Comparison of ENCODE assay signal across 1 cellular context in the genomic region with DNA sequence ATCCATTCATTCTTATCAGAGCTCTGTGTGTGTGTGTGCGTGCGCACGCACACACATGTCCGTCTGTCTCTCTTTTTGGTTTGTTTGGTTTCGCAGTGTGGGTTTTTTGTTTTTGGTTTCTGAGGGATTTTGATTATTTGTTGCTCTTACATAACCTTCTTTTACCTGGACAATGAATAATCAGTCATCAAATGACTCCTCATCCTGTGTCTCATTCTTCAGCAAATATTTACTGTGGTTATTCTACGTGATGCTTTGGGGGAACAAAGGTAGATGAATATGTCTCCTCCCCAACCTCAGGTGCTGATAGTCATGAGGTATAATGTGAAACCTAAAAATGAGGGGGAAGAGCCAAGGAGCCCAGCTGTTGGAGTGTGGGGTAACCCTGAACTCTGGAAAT.
TF ChIP-seq lines count a peak whose summit lies in the region.

No MANE protein-coding gene starts in this region.

TF ChIP-seq in HepG2, 621 proteins besides CTCF, POLR2A, EP300 and RAD21 (continued from another document and continues in another):
- TF ChIP-seq TGIF2 (CRISPR knock-in tag; IDR thresholded peaks at IDR 0.05) = no peak
- TF ChIP-seq, protein P1, sequence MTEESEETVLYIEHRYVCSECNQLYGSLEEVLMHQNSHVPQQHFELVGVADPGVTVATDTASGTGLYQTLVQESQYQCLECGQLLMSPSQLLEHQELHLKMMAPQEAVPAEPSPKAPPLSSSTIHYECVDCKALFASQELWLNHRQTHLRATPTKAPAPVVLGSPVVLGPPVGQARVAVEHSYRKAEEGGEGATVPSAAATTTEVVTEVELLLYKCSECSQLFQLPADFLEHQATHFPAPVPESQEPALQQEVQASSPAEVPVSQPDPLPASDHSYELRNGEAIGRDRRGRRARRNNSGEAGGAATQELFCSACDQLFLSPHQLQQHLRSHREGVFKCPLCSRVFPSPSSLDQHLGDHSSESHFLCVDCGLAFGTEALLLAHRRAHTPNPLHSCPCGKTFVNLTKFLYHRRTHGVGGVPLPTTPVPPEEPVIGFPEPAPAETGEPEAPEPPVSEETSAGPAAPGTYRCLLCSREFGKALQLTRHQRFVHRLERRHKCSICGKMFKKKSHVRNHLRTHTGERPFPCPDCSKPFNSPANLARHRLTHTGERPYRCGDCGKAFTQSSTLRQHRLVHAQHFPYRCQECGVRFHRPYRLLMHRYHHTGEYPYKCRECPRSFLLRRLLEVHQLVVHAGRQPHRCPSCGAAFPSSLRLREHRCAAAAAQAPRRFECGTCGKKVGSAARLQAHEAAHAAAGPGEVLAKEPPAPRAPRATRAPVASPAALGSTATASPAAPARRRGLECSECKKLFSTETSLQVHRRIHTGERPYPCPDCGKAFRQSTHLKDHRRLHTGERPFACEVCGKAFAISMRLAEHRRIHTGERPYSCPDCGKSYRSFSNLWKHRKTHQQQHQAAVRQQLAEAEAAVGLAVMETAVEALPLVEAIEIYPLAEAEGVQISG (CRISPR knock-in tag; IDR thresholded peaks at IDR 0.05) = no peak
- no peak for TF ChIP-seq PATZ1 (CRISPR knock-in tag; IDR thresholded peaks at IDR 0.05)
- no peak for TF ChIP-seq CHD4 (IDR thresholded peaks at IDR 0.05; ENCODE audit: borderline replicate concordance, low read length)
- 0 out of 2 replicates have a peak, but pooled peaks have one; percentile 20 for TF ChIP-seq POGZ (CRISPR knock-in tag; IDR thresholded peaks at IDR 0.05)
- TF ChIP-seq, protein P2, sequence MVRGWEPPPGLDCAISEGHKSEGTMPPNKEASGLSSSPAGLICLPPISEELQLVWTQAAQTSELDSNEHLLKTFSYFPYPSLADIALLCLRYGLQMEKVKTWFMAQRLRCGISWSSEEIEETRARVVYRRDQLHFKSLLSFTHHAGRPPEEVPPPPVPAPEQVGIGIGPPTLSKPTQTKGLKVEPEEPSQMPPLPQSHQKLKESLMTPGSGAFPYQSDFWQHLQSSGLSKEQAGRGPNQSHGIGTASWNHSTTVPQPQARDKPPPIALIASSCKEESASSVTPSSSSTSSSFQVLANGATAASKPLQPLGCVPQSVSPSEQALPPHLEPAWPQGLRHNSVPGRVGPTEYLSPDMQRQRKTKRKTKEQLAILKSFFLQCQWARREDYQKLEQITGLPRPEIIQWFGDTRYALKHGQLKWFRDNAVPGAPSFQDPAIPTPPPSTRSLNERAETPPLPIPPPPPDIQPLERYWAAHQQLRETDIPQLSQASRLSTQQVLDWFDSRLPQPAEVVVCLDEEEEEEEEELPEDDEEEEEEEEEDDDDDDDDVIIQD (CRISPR knock-in tag; IDR thresholded peaks at IDR 0.05; ENCODE audit: low read depth) = peak; percentile 10; the same call in 1 of the 2 replicates
- TF ChIP-seq RERE (CRISPR knock-in tag; IDR thresholded peaks at IDR 0.05; ENCODE audit: low read depth) = no peak
- TF ChIP-seq PPARG (CRISPR knock-in tag; conservative IDR thresholded peaks at IDR 0.05) = peak; percentile 57; the same call in 1 of the 2 replicates
- TF ChIP-seq CREM (IDR thresholded peaks at IDR 0.05) = peak; percentile 49; the same call in 1 of the 2 replicates
- no peak for TF ChIP-seq CREM (CRISPR knock-in tag; IDR thresholded peaks at IDR 0.05)
- TF ChIP-seq MED1 (CRISPR knock-in tag; IDR thresholded peaks at IDR 0.05) = peak; percentile 45
- TF ChIP-seq SNAPC2 (CRISPR knock-in tag; IDR thresholded peaks at IDR 0.05) = no peak
- no peak for TF ChIP-seq PITX1 (CRISPR knock-in tag; IDR thresholded peaks at IDR 0.05)
- no peak for TF ChIP-seq HDAC6 (IDR thresholded peaks at IDR 0.05; ENCODE audit: low read depth, low read length)
- TF ChIP-seq ZNF235 (CRISPR knock-in tag; IDR thresholded peaks at IDR 0.05; ENCODE audit: borderline replicate concordance) = no peak
- no peak for TF ChIP-seq ZNF749 (CRISPR knock-in tag; IDR thresholded peaks at IDR 0.05; ENCODE audit: borderline replicate concordance)
- 0 out of 2 replicates have a peak, but pooled peaks have one; percentile 19 for TF ChIP-seq BCL6 (CRISPR knock-in tag; IDR thresholded peaks at IDR 0.05)
- peak; percentile 41; the same call in 1 of the 2 replicates for TF ChIP-seq FOXP4 (CRISPR knock-in tag; IDR thresholded peaks at IDR 0.05)
- TF ChIP-seq GMEB2 (CRISPR knock-in tag; IDR thresholded peaks at IDR 0.05; ENCODE audit: low read depth) = no peak
- no peak for TF ChIP-seq ZNF30 (CRISPR knock-in tag; IDR thresholded peaks at IDR 0.05)
- TF ChIP-seq GTF2F1 (IDR thresholded peaks at IDR 0.05; ENCODE audit: low read length) = no peak
- no peak for TF ChIP-seq JUNB (CRISPR knock-in tag; IDR thresholded peaks at IDR 0.05; ENCODE audit: borderline replicate concordance)
- no peak for TF ChIP-seq ZNF607 (CRISPR knock-in tag; IDR thresholded peaks at IDR 0.05; ENCODE audit: borderline replicate concordance)
- no peak for TF ChIP-seq SRSF9 (IDR thresholded peaks at IDR 0.05; ENCODE audit: borderline replicate concordance, insufficient read depth, low read depth, low read length, poor library complexity, severe bottlenecking)
- TF ChIP-seq FOXJ3 (CRISPR knock-in tag; IDR thresholded peaks at IDR 0.05; ENCODE audit: borderline replicate concordance) = no peak
- no peak for TF ChIP-seq BCL3 (CRISPR knock-in tag; IDR thresholded peaks at IDR 0.05)
- no peak for TF ChIP-seq ZNF44 (CRISPR knock-in tag; IDR thresholded peaks at IDR 0.05)
- no peak for TF ChIP-seq TEAD3 (CRISPR knock-in tag; optimal IDR thresholded peaks at IDR 0.05; ENCODE audit: borderline replicate concordance)
- no peak for TF ChIP-seq ZFP37 (CRISPR knock-in tag; IDR thresholded peaks at IDR 0.05; ENCODE audit: borderline replicate concordance)
- no peak for TF ChIP-seq IRF1 (CRISPR knock-in tag; IDR thresholded peaks at IDR 0.05; ENCODE audit: low read depth)
- TF ChIP-seq SOX5 (CRISPR knock-in tag; IDR thresholded peaks at IDR 0.05; ENCODE audit: borderline replicate concordance) = peak; percentile 89
- TF ChIP-seq, protein P3, sequence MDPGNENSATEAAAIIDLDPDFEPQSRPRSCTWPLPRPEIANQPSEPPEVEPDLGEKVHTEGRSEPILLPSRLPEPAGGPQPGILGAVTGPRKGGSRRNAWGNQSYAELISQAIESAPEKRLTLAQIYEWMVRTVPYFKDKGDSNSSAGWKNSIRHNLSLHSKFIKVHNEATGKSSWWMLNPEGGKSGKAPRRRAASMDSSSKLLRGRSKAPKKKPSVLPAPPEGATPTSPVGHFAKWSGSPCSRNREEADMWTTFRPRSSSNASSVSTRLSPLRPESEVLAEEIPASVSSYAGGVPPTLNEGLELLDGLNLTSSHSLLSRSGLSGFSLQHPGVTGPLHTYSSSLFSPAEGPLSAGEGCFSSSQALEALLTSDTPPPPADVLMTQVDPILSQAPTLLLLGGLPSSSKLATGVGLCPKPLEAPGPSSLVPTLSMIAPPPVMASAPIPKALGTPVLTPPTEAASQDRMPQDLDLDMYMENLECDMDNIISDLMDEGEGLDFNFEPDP (CRISPR knock-in tag; conservative IDR thresholded peaks at IDR 0.05) = no peak
- no peak for TF ChIP-seq ZKSCAN1 (IDR thresholded peaks at IDR 0.05; ENCODE audit: low read length)
- TF ChIP-seq ARNTL (CRISPR knock-in tag; IDR thresholded peaks at IDR 0.05) = no peak
- no peak for TF ChIP-seq ZNF138 (CRISPR knock-in tag; IDR thresholded peaks at IDR 0.05; ENCODE audit: low read depth)
- no peak for TF ChIP-seq NFE2L2 (IDR thresholded peaks at IDR 0.05; ENCODE audit: low read length)
- TF ChIP-seq REPIN1 (CRISPR knock-in tag; IDR thresholded peaks at IDR 0.05; ENCODE audit: borderline replicate concordance, low read depth) = no peak
- no peak for TF ChIP-seq ZSCAN30 (CRISPR knock-in tag; IDR thresholded peaks at IDR 0.05)
- TF ChIP-seq HIVEP1 (CRISPR knock-in tag; IDR thresholded peaks at IDR 0.05) = no peak
